10 cellular contexts compared by ENCODE assay signal in the genomic region with DNA sequence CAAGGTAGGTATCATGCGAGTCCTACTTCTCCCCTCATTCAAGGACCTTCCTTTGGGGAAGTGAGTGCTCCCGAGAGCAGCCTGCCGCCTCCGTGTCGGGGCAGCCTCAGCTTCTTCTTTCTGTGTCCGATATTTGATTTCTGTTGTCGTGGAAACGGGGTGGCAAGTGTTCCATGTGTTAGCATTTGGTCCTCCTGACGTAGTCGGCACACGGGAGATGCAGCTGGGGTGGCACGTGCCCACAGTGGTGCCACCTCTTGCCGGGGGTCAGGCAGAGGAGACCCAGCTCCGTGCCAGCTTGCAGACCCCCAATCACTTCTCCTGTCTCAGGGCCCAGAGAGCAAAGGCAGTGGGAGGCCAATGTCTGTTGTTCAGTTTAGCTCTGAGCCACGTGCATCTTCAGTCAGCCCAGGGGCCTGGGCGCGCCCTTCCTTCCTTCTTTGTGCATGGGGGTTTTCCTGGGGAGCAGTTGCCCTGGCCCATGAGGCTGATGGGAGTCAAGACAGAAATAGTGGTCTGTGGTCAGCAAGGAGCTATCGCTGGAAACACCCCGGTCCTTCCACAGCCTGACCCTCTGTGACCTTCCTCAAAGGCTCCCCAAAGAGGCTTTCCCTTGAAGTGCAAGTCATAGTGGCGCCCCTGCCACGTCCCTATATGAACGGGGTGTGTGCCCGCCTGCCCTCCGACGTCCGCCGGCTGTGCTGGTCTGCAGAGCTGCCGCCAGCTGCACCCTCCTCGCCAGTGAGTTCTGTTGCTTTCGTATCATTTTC. TPM values are rescaled to one million over a fixed set of nuclear protein-coding genes. Genes with fewer than 3 reads are reported as not detected.
DNase-seq lines count a peak whose midpoint lies in the region; ATAC-seq and TF ChIP-seq lines count a peak whose summit lies in the region.
"Had no signal": no experiment of that assay in that cellular context is flagged by ENCODE, and none has a peak within 500 bp of the region (broad histone marks: within the 10 kb centered on the region; RNA-seq: fewer than 3 reads in every experiment).

No MANE protein-coding gene starts in this region.

- peaks cover 2 to 8% (median 7%) of the 10 kb centered on the region in 3 donors for H3K27me3 Mint-ChIP-seq in immature natural killer cell (ENCODE audit: low read depth in 3 of 3)
- H3K27me3 Mint-ChIP-seq in CD8-positive, alpha-beta T cell (ENCODE audit: low read depth) = peaks cover 3% of the 10 kb centered on the region

- peak overlapping the region in 2 of 5 donors; percentile 11 to 23 for H3K4me3 Mint-ChIP-seq in immature natural killer cell
- H3K4me3 Mint-ChIP-seq in CD8-positive, alpha-beta T cell = no peak overlapping the region

- intact Hi-C loops in Right ventricle myocardium inferior (cut with DNase I) (loop anchor here (1.0 kb wide), 1 partner anchor 42 kb away; no protein-coding TSS in a partner anchor), cardiac septum (cut with DNase I) (no loop called here)
- intact Hi-C loops in CD8-positive, alpha-beta T cell (cut with DNase I, micrococcal nuclease) = no loop called here

- H3K36me3 Mint-ChIP-seq in immature natural killer cell = no peaks in the 10 kb centered on the region
- H3K36me3 Mint-ChIP-seq in CD8-positive, alpha-beta T cell = no peaks in the 10 kb centered on the region

- TF ChIP-seq CTCF in RWPE1 (conservative IDR thresholded peaks at IDR 0.05; ENCODE audit: low read depth) = no peak
- TF ChIP-seq CTCF in CD8-positive, alpha-beta T cell (IDR thresholded peaks at IDR 0.05) = no peak

- no peaks in the 10 kb centered on the region for H3K27me3 ChIP-seq in CD8-positive, alpha-beta T cell (ENCODE audit: insufficient read depth, low read length)

- POLR2A ChIA-PET in RWPE1 (lab: Yijun Ruan, JAX; ENCODE audit: low non-redundant PET) = no interaction called here
- POLR2A ChIA-PET in CD8-positive, alpha-beta T cell (lab: Charles Lee) = no interaction called here

- DNase-seq in Right ventricle myocardium inferior (ENCODE audit: missing footprints) (peak; percentile 81), cardiac septum (ENCODE audit: low spot score) (no peak), SKM-1 treated with dmso at 0.1 percent for 144 hours (lab: John Stamatoyannopoulos, UW; ENCODE audit: unreplicated experiment) (peak; percentile 94), immature natural killer cell (peak; percentile 10 to 28 (median 15)), RWPE1 (ENCODE audit: low spot score) (no peak), DMS 273 (lab: John Stamatoyannopoulos, UW; ENCODE audit: unreplicated experiment) (no peak)
- no peak for DNase-seq in CD8-positive, alpha-beta T cell
- DNase-seq: amniotic stem cell, NCI-H1105 had no signal

- no peaks in the 10 kb centered on the region for H3K4me1 ChIP-seq in CD8-positive, alpha-beta T cell (ENCODE audit: insufficient read depth, low read length)

- no peaks in the 10 kb centered on the region for H3K9me3 ChIP-seq in CD8-positive, alpha-beta T cell (ENCODE audit: low read length)

- ATAC-seq in Right ventricle myocardium inferior (peak; percentile 59), HG02852 (IDR thresholded peaks at IDR 0.05; ENCODE audit: unreplicated experiment) (no peak)
- ATAC-seq in CD8-positive, alpha-beta T cell = no peak

- H3K4me3 ChIP-seq in CD8-positive, alpha-beta T cell (ENCODE audit: low read depth, low read length) = no peak overlapping the region

- H3K27ac Mint-ChIP-seq in immature natural killer cell = peak overlapping the region in 3 of 6 donors; percentile 14 to 42 (median 24)
- H3K27ac Mint-ChIP-seq in CD8-positive, alpha-beta T cell = no peak overlapping the region

- no peak overlapping the region for H3K27ac ChIP-seq in RWPE1
- H3K27ac ChIP-seq in CD8-positive, alpha-beta T cell (ENCODE audit: low read depth, low read length) = no peak overlapping the region

- CTCF ChIA-PET in RWPE1 (lab: Yijun Ruan, JAX) = no interaction called here
- CTCF ChIA-PET in CD8-positive, alpha-beta T cell (lab: Charles Lee) = interaction anchor here (1.3 to 5.4 kb wide), 2 partner anchors 14 to 75 kb away, joined by 4 to 26 read pairs; no protein-coding TSS in a partner anchor

- no peaks in the 10 kb centered on the region for H3K9me3 Mint-ChIP-seq in immature natural killer cell
- H3K9me3 Mint-ChIP-seq in CD8-positive, alpha-beta T cell = no peaks in the 10 kb centered on the region

- peaks cover 12 to 18% of the 10 kb centered on the region in 2 donors for H3K4me1 Mint-ChIP-seq in immature natural killer cell
- H3K4me1 Mint-ChIP-seq in CD8-positive, alpha-beta T cell (ENCODE audit: low read depth) = peaks cover 3% of the 10 kb centered on the region

- no peaks in the 10 kb centered on the region for H3K36me3 ChIP-seq in CD8-positive, alpha-beta T cell (ENCODE audit: insufficient read depth, low read length)

RNA-seq across cellular contexts. Expression of a gene that starts 44.5 kb away (rescaled TPM):
- total RNA-seq in Right ventricle myocardium inferior = 197 TPM
- total RNA-seq in cardiac septum = 98.1 TPM
- 1 to 10 TPM; 1.8 to 3.8 (median 2.7) TPM for polyA plus RNA-seq in immature natural killer cell
- total RNA-seq in CD8-positive, alpha-beta T cell = 1 to 10 TPM; 4.1 to 4.9 TPM

Comparison
In these comparisons a context has a peak if more than half of its experiments do, and no peak if none do; other contexts are left out.
1. DNase-seq: peak in Right ventricle myocardium inferior (single experiment), SKM-1 treated with dmso at 0.1 percent for 144 hours (single experiment) and immature natural killer cell (3 of 3); none in cardiac septum (single experiment), RWPE1 (single experiment), CD8-positive, alpha-beta T cell (0 of 7) and DMS 273 (single experiment).
2. RNA of a gene that starts 44.5 kb away (total RNA-seq): 197 TPM in Right ventricle myocardium inferior (single experiment) and 98.1 TPM in cardiac septum (single experiment); 4.1 to 4.9 TPM in CD8-positive, alpha-beta T cell; every median in the first group is over 10 times any median in the second.